15 cellular contexts compared by ENCODE assay signal in the genomic region with DNA sequence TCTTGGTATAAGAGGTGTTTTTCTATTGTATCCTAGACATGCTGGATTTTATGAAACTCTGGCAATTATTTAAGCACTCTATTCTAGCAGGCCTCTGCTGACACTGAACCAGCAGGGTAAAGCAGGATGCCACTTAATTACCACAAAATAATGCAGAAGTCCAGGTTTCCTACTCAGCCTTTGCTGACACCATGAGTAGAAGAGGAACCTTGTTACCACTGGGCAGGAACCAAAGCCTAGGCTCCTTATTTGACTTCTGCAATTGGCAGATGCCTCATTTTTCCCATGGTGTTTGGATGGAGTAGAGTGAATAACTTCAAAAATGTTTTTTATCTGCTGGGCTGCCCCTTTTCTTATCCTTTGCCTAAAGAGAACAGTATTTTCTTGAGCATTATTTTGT.
DNase-seq lines count a peak whose midpoint lies in the region; ATAC-seq and TF ChIP-seq lines count a peak whose summit lies in the region.
"Had no signal": no experiment of that assay in that cellular context is flagged by ENCODE, and none has a peak within 500 bp of the region (broad histone marks: within the 10 kb centered on the region; RNA-seq: fewer than 3 reads in every experiment).

No MANE protein-coding gene starts in this region.

- TF ChIP-seq CTCF in hepatocyte (IDR thresholded peaks at IDR 0.05; ENCODE audit: poor library complexity): no peak

- H3K27me3 ChIP-seq in right cardiac atrium (ENCODE audit: control insufficient read depth, insufficient read depth): peaks cover 2% of the 10 kb centered on the region
- no peaks in the 10 kb centered on the region for H3K27me3 ChIP-seq in hepatocyte

- H3K4me1 ChIP-seq in right cardiac atrium (ENCODE audit: control insufficient read depth, insufficient read depth, low read length) (no peaks in the 10 kb centered on the region), hepatocyte (ENCODE audit: insufficient read depth) (no peaks in the 10 kb centered on the region)

- DNase-seq in left ventricle myocardium superior: no peak
- DNase-seq in right cardiac atrium: no peak
- DNase-seq in NOMO-1 treated with DMSO at 0.1 percent for 48 hours (lab: John Stamatoyannopoulos, UW; ENCODE audit: unreplicated experiment): peak; percentile 87
- peak; percentile 1 for DNase-seq in putamen (ENCODE audit: low spot score)
- DNase-seq in hepatocyte (ENCODE audit: low spot score): no peak
- DNase-seq: CD4-positive, alpha-beta memory T cell; DMS153; H7; HFFc6; NCI-H1694 treated with DMSO at 0.1 percent for 48 hours; SHP77 had no signal

- H4K20me1 ChIP-seq in hepatocyte (ENCODE audit: insufficient read depth, poor library complexity, severe bottlenecking): no peaks in the 10 kb centered on the region

- H3K4me3 ChIP-seq in right cardiac atrium (ENCODE audit: low read length) (no peak overlapping the region), hepatocyte (no peak overlapping the region)

- H3K9me2 ChIP-seq in hepatocyte (replicated peaks; ENCODE audit: insufficient read depth): no peaks in the 10 kb centered on the region

- H3K27ac ChIP-seq in right cardiac atrium (ENCODE audit: low read length): no peak overlapping the region
- H3K27ac ChIP-seq in hepatocyte: no peak overlapping the region

- H3K27me3 Mint-ChIP-seq in dendritic cell treated with granulocyte-macrophage colony-stimulating factor and Interleukin-4, amounts not matched to agents 40 ng/mL and 50 ng/mL, for 4 days: no peaks in the 10 kb centered on the region

- no peaks in the 10 kb centered on the region for H3K9me3 ChIP-seq in right cardiac atrium (ENCODE audit: control insufficient read depth, low read length)
- H3K9me3 ChIP-seq in hepatocyte (ENCODE audit: low read depth): no peaks in the 10 kb centered on the region

- no peak overlapping the region for H3K4me3 Mint-ChIP-seq in dendritic cell treated with granulocyte-macrophage colony-stimulating factor and Interleukin-4, amounts not matched to agents 40 ng/mL and 50 ng/mL, for 4 days
- H3K4me3 Mint-ChIP-seq: CD4-positive, alpha-beta memory T cell; HFFc6 had no signal

- ATAC-seq in left ventricle myocardium superior (peak; percentile 12), right cardiac atrium (no peak), HG02571 (IDR thresholded peaks at IDR 0.05; ENCODE audit: unreplicated experiment) (no peak), GM18517 (IDR thresholded peaks at IDR 0.05; ENCODE audit: unreplicated experiment) (no peak)
- ATAC-seq: SK-N-SH treated with all-trans-retinoic acid at 6 μM for 48 hours had no signal

- no peak overlapping the region for H3K4me2 ChIP-seq in hepatocyte

- H3K79me2 ChIP-seq in hepatocyte: no peaks in the 10 kb centered on the region

- no peaks in the 10 kb centered on the region for H3K9me3 Mint-ChIP-seq in dendritic cell treated with granulocyte-macrophage colony-stimulating factor and Interleukin-4, amounts not matched to agents 40 ng/mL and 50 ng/mL, for 4 days
- H3K9me3 Mint-ChIP-seq: HFFc6 had no signal

- H3K36me3 ChIP-seq in hepatocyte (replicated peaks; ENCODE audit: insufficient read depth, low read depth): no peaks in the 10 kb centered on the region

- peak overlapping the region; percentile 50 for H3K27ac Mint-ChIP-seq in dendritic cell treated with granulocyte-macrophage colony-stimulating factor and Interleukin-4, amounts not matched to agents 40 ng/mL and 50 ng/mL, for 4 days
- H3K27ac Mint-ChIP-seq: CD4-positive, alpha-beta memory T cell; HFFc6 had no signal

- intact Hi-C loops in left ventricle myocardium superior (cut with micrococcal nuclease): no loop called here
- intact Hi-C loops in right cardiac atrium (cut with DNase I): no loop called here
- intact Hi-C loops in dendritic cell treated with granulocyte-macrophage colony-stimulating factor and Interleukin-4, amounts not matched to agents 40 ng/mL and 50 ng/mL, for 4 days (cut with micrococcal nuclease): no loop called here

- no peak overlapping the region for H2AFZ ChIP-seq in hepatocyte

- peaks cover 13% of the 10 kb centered on the region for H3K4me1 Mint-ChIP-seq in dendritic cell treated with granulocyte-macrophage colony-stimulating factor and Interleukin-4, amounts not matched to agents 40 ng/mL and 50 ng/mL, for 4 days (ENCODE audit: low read depth)
- H3K4me1 Mint-ChIP-seq: CD4-positive, alpha-beta memory T cell had no signal

- H3K36me3 Mint-ChIP-seq in dendritic cell treated with granulocyte-macrophage colony-stimulating factor and Interleukin-4, amounts not matched to agents 40 ng/mL and 50 ng/mL, for 4 days (ENCODE audit: low read depth): no peaks in the 10 kb centered on the region
- H3K36me3 Mint-ChIP-seq: CD4-positive, alpha-beta memory T cell had no signal

Comparison
In these comparisons a context has a peak if more than half of its experiments do, and no peak if none do; other contexts are left out.
1. DNase-seq: peak in NOMO-1 treated with DMSO at 0.1 percent for 48 hours (single experiment) and putamen (single experiment); none in left ventricle myocardium superior (single experiment), right cardiac atrium (0 of 3) and hepatocyte (single experiment).